In genomic region chr9:16293610-16294009, GRCh38 we compare ENCODE assay signal across 19 cellular contexts.
DNase-seq lines count a peak whose midpoint lies in the region; ATAC-seq, FAIRE-seq and TF ChIP-seq lines count a peak whose summit lies in the region.
"Had no signal": no experiment of that assay in that cellular context is flagged by ENCODE, and none has a peak within 500 bp of the region (broad histone marks: within the 10 kb centered on the region; RNA-seq: fewer than 3 reads in every experiment).

No MANE protein-coding gene starts in this region.

- no peak overlapping the region for H3K27ac ChIP-seq in H9 (ENCODE audit: insufficient read length, low read depth, low read length)
- H3K27ac ChIP-seq: BLaER1 treated with 17β-estradiol and CSF1 and Interleukin-3, amounts not matched to agents 10 nM and 100 nM had no signal

- no peaks in the 10 kb centered on the region for H3K79me1 ChIP-seq in H9 (ENCODE audit: insufficient read depth, low read depth, low read length, poor library complexity, severe bottlenecking)

- no peak overlapping the region for H3K4ac ChIP-seq in H9 (ENCODE audit: low read depth, low read length)

- no peak overlapping the region for H2BK15ac ChIP-seq in H9 (ENCODE audit: low read depth, low read length)

- no peak overlapping the region for H3K4me2 ChIP-seq in H9 (ENCODE audit: insufficient read depth, insufficient read length, low read length)
- H3K4me2 ChIP-seq: A549; BLaER1 treated with 17β-estradiol and CSF1 and Interleukin-3, amounts not matched to agents 10 nM and 100 nM had no signal

- H3K4me1 Mint-ChIP-seq in H9, result peaks cover 10 to 12% of the 10 kb centered on the region in 2 experiments
- H3K4me1 Mint-ChIP-seq: IgD-negative memory B cell had no signal

- no peaks in the 10 kb centered on the region for H3K79me2 ChIP-seq in H9 (ENCODE audit: insufficient read depth, low read length)

- H4K91ac ChIP-seq in H9 (ENCODE audit: insufficient read length, low read depth, low read length), result no peak overlapping the region

- no peak overlapping the region for H3K4me3 Mint-ChIP-seq in H9
- H3K4me3 Mint-ChIP-seq: CD4-positive, alpha-beta T cell; IgD-negative memory B cell had no signal

- H3K18ac ChIP-seq in H9 (ENCODE audit: insufficient read length, low read depth, low read length), result no peak overlapping the region

- H2BK20ac ChIP-seq in H9 (ENCODE audit: low read depth, low read length, poor library complexity, severe bottlenecking), result no peak overlapping the region

- no peak overlapping the region for H3K56ac ChIP-seq in H9 (ENCODE audit: insufficient read length, low read depth, low read length)

- H2AFZ ChIP-seq in H9 (ENCODE audit: low read length), result no peak overlapping the region

- H4K20me1 ChIP-seq in H9 (ENCODE audit: control insufficient read depth, insufficient read depth, insufficient read length), result no peaks in the 10 kb centered on the region
- H4K20me1 ChIP-seq: BLaER1 treated with 17β-estradiol and CSF1 and Interleukin-3, amounts not matched to agents 10 nM and 100 nM had no signal

- no peak for TF ChIP-seq CTCF in H9 (conservative IDR thresholded peaks at IDR 0.05)
- no peak for TF ChIP-seq CTCF in fibroblast of the aortic adventitia (IDR thresholded peaks at IDR 0.05; ENCODE audit: insufficient read depth, low read length)

- no peak overlapping the region for H2BK5ac ChIP-seq in H9 (ENCODE audit: insufficient read length, low read length)

- no peaks in the 10 kb centered on the region for H3K4me1 ChIP-seq in H9 (ENCODE audit: insufficient read depth, low read length)
- H3K4me1 ChIP-seq: A549 had no signal

- WGBS in H9 (ENCODE audit: extremely low coverage, insufficient read length, low lambda C conversion rate), result no CpG with 5 or more reads among the region's 2 CpGs

- H3K23me2 ChIP-seq in H9 (ENCODE audit: insufficient read length, low read depth, low read length, poor library complexity, severe bottlenecking), result no peaks in the 10 kb centered on the region

- no peak overlapping the region for H3K9ac ChIP-seq in H9 (ENCODE audit: extremely low read depth, insufficient read length, low read length)
- H3K9ac ChIP-seq: BLaER1 treated with 17β-estradiol and CSF1 and Interleukin-3, amounts not matched to agents 10 nM and 100 nM had no signal

- H3K36me3 Mint-ChIP-seq in H9 (ENCODE audit: insufficient read depth in 1 of 3, low read depth in 3 of 3), result peaks cover 0 to 16% (median 4%) of the 10 kb centered on the region in 3 experiments; a peak in 5 of 7 replicates
- H3K36me3 Mint-ChIP-seq: IgD-negative memory B cell had no signal

- no peak overlapping the region for H2BK120ac ChIP-seq in H9 (ENCODE audit: low read depth, low read length, poor library complexity, severe bottlenecking)

- no peaks in the 10 kb centered on the region for H3K9me3 ChIP-seq in H9 (ENCODE audit: control insufficient read depth, low read depth, low read length)

- H2BK12ac ChIP-seq in H9 (ENCODE audit: insufficient read length, low read depth, low read length), result no peak overlapping the region

- no peak overlapping the region for H2AK5ac ChIP-seq in H9 (ENCODE audit: insufficient read length, low read length)

- H4K8ac ChIP-seq in H9 (replicated peaks; ENCODE audit: insufficient read length, low read depth, low read length), result no peak overlapping the region

- no peak overlapping the region for H4K5ac ChIP-seq in H9 (ENCODE audit: insufficient read length, low read depth, low read length)

- ATAC-seq in HG03520 (IDR thresholded peaks at IDR 0.05; ENCODE audit: unreplicated experiment), result no peak
- ATAC-seq: A549, HCT116 had no signal

- TF ChIP-seq POLR2A in H54 (IDR thresholded peaks at IDR 0.05; ENCODE audit: low read depth, low read length), result no peak

- no peak overlapping the region for H3K14ac ChIP-seq in H9 (ENCODE audit: insufficient read depth, low read length)

- DNase-seq in AG20443 (ENCODE audit: low spot score), result peak; percentile 42
- DNase-seq in H9, result peak; percentile 2
- peak; percentile 48 for DNase-seq in fibroblast of the aortic adventitia (ENCODE audit: low read depth)
- DNase-seq in DMS53 treated with DMSO at 0.1 percent for 48 hours (lab: John Stamatoyannopoulos, UW; ENCODE audit: unreplicated experiment), result no peak
- no peak for DNase-seq in A172 (ENCODE audit: low spot score)
- no peak for DNase-seq in H54 (ENCODE audit: insufficient read length, low spot score)
- DNase-seq: Calu3; CD4-positive, alpha-beta T cell; DMS 273 treated with DMSO at 0.1 percent for 48 hours; DMS79; KG1 had no signal

- H3T11ph ChIP-seq in H9 (ENCODE audit: low read length), result no peak overlapping the region

- FAIRE-seq in H54 (lab: Jason Lieb, UNC), result no peak
- FAIRE-seq: A549, G401.6, GM12892, H1 had no signal

- H3K4me3 ChIP-seq in fibroblast of the aortic adventitia (ENCODE audit: low read depth, low read length), result no peak overlapping the region
- H3K4me3 ChIP-seq: A549; BLaER1 treated with 17β-estradiol and CSF1 and Interleukin-3, amounts not matched to agents 10 nM and 100 nM had no signal

- H3K27me3 ChIP-seq in H9 (ENCODE audit: insufficient read depth, low read length), result no peaks in the 10 kb centered on the region
- H3K27me3 ChIP-seq: BLaER1 treated with 17β-estradiol and CSF1 and Interleukin-3, amounts not matched to agents 10 nM and 100 nM had no signal

- no peak overlapping the region for H3K27ac Mint-ChIP-seq in H9
- H3K27ac Mint-ChIP-seq: CD4-positive, alpha-beta T cell; IgD-negative memory B cell had no signal

- H3K27me3 Mint-ChIP-seq in H9 (ENCODE audit: low read depth), result peaks cover 3% of the 10 kb centered on the region; the same call in 1 of the 2 replicates

- no peak overlapping the region for H3K23ac ChIP-seq in H9 (ENCODE audit: insufficient read length, low read depth, low read length)

- H3K9me3 Mint-ChIP-seq in H9, result peaks cover 12% of the 10 kb centered on the region in 2 experiments; a peak in 4 of 5 replicates

Comparison
In these comparisons a context has a peak if more than half of its experiments do, and no peak if none do; other contexts are left out.
1. DNase-seq: peak in AG20443 (single experiment), H9 (single experiment) and fibroblast of the aortic adventitia (single experiment); none in DMS53 treated with DMSO at 0.1 percent for 48 hours (single experiment), A172 (single experiment) and H54 (single experiment).